Comparison of ENCODE assay signal across 8 cellular contexts in genomic region chr12:40336573-40337199, GRCh38.
DNase-seq lines count a peak whose midpoint lies in the region; ATAC-seq and TF ChIP-seq lines count a peak whose summit lies in the region.

No MANE protein-coding gene starts in this region.

- no peaks in the 10 kb centered on the region for H3K79me2 ChIP-seq in DND-41 (ENCODE audit: insufficient read depth, low read length)
- no peaks in the 10 kb centered on the region for H3K79me2 ChIP-seq in OCI-LY7 (ENCODE audit: insufficient read depth, low read depth, low read length)

- H3K9me2 ChIP-seq in OCI-LY7 (ENCODE audit: insufficient read depth, low read length), result no peaks in the 10 kb centered on the region

- H3K9ac ChIP-seq in DND-41 (ENCODE audit: low read depth, low read length), result no peak overlapping the region

- no peak overlapping the region for H3K4me3 ChIP-seq in DND-41 (ENCODE audit: low read depth in 1 of 2, low read length in 2 of 2)
- no peak overlapping the region for H3K4me3 ChIP-seq in HEK293 (ENCODE audit: low read depth, low read length)
- H3K4me3 ChIP-seq in OCI-LY7 (ENCODE audit: low read depth, low read length, poor library complexity, severe bottlenecking), result no peak overlapping the region

- CTCF ChIA-PET in HEK293 (lab: Yijun Ruan, JAX), result interaction anchor here (0.8 to 1.5 kb wide), 5 partner anchors 11 to 586 kb away, joined by 3 to 7 read pairs (median 3); no protein-coding TSS in a partner anchor
- CTCF ChIA-PET in OCI-LY7 (lab: Charles Lee; ENCODE audit: unreplicated experiment), result no interaction called here

- H3K27me3 ChIP-seq in DND-41 (ENCODE audit: insufficient read depth, low read length, poor library complexity) (no peaks in the 10 kb centered on the region), foreskin keratinocyte (no peaks in the 10 kb centered on the region)

- H3K4me1 ChIP-seq in DND-41 (ENCODE audit: insufficient read depth, low read length) (no peaks in the 10 kb centered on the region), HEK293 (ENCODE audit: control insufficient read depth, insufficient read depth, low read length) (no peaks in the 10 kb centered on the region), OCI-LY7 (ENCODE audit: insufficient read depth, low read length, poor library complexity, severe bottlenecking) (no peaks in the 10 kb centered on the region), foreskin keratinocyte (peaks cover 26% of the 10 kb centered on the region)

- DNase-seq in DND-41 (no peak), OCI-LY7 (ENCODE audit: low spot score) (peak; percentile 28), foreskin keratinocyte (peak in 1 of 2 donors; percentile 17), activated gamma-delta T cell (lab: John Stamatoyannopoulos, UW) (no peak), HuH-7.5 (ENCODE audit: low spot score) (no peak)
- DNase-seq in activated naive CD4-positive, alpha-beta T cell (lab: John Stamatoyannopoulos, UW), result no peak

- H3K36me3 ChIP-seq in DND-41 (ENCODE audit: insufficient read depth, low read length) (no peaks in the 10 kb centered on the region), HEK293 (ENCODE audit: control insufficient read depth in 2 of 2, insufficient read depth in 1 of 2, low read length in 2 of 2) (no peaks in the 10 kb centered on the region), OCI-LY7 (ENCODE audit: insufficient read depth, low read length) (peaks cover 72% of the 10 kb centered on the region)

- intact Hi-C loops in OCI-LY7 (cut with micrococcal nuclease; ENCODE audit: unreplicated experiment), result loop anchor here (5.0 kb wide), 1 partner anchor 586 kb away; no protein-coding TSS in a partner anchor

- H3K27ac ChIP-seq in DND-41 (ENCODE audit: low read length) (no peak overlapping the region), HEK293 (ENCODE audit: extremely low read depth, low read depth, low read length) (no peak overlapping the region), OCI-LY7 (ENCODE audit: low read depth, low read length, poor library complexity, severe bottlenecking) (no peak overlapping the region), foreskin keratinocyte (no peak overlapping the region)

- H4K20me1 ChIP-seq in DND-41 (ENCODE audit: insufficient read depth, low read length) (no peaks in the 10 kb centered on the region), OCI-LY7 (ENCODE audit: insufficient read depth, low read length) (no peaks in the 10 kb centered on the region)

- H3K9me3 ChIP-seq in DND-41 (ENCODE audit: insufficient read depth, low read length, severe bottlenecking) (no peaks in the 10 kb centered on the region), HEK293 (ENCODE audit: control insufficient read depth, insufficient read depth, low read depth, low read length) (no peaks in the 10 kb centered on the region), OCI-LY7 (ENCODE audit: low read length) (no peaks in the 10 kb centered on the region)

- TF ChIP-seq CTCF in DND-41 (IDR thresholded peaks at IDR 0.05; ENCODE audit: borderline replicate concordance, extremely low read depth, low read length, poor library complexity, severe bottlenecking), result peak; percentile 27
- no peak for TF ChIP-seq CTCF in HEK293 (tag by site-specific recombination; IDR thresholded peaks at IDR 0.05)
- peak; percentile 76 for TF ChIP-seq CTCF in OCI-LY7 (conservative IDR thresholded peaks at IDR 0.05; ENCODE audit: low read length)
- TF ChIP-seq CTCF in foreskin keratinocyte (conservative IDR thresholded peaks at IDR 0.05), result peak; percentile 67

- POLR2A ChIA-PET in HEK293 (lab: Yijun Ruan, JAX) (no interaction called here), OCI-LY7 (lab: Charles Lee) (interaction anchor here (0.8 to 1.1 kb wide), 3 partner anchors 11 to 290 kb away, joined by 3 to 5 read pairs (median 3); no protein-coding TSS in a partner anchor)

- H3K4me2 ChIP-seq in DND-41 (ENCODE audit: insufficient read depth, low read length), result no peak overlapping the region
- no peak overlapping the region for H3K4me2 ChIP-seq in OCI-LY7 (ENCODE audit: low read length)

- no TSS peak for BruUV-seq in OCI-LY7 (replicated peaks; lab: Mats Ljungman, UMichigan)

- ATAC-seq in DND-41 (ENCODE audit: insufficient read depth, low read depth) (no peak), foreskin keratinocyte (peak; percentile 75), HG03025 (IDR thresholded peaks at IDR 0.05; ENCODE audit: low FRiP score, unreplicated experiment) (no peak)

- H2AFZ ChIP-seq in DND-41 (ENCODE audit: low read depth, low read length) (no peak overlapping the region), OCI-LY7 (ENCODE audit: low read length) (no peak overlapping the region)

TF ChIP-seq in HEK293, 187 proteins besides CTCF, POLR2A, EP300 and RAD21:
- no peak for TF ChIP-seq ZNF639 (tag by site-specific recombination; IDR thresholded peaks at IDR 0.05)
- no peak for TF ChIP-seq ZBTB11 (tag by site-specific recombination; conservative IDR thresholded peaks at IDR 0.05; ENCODE audit: low read depth)
- no peak for TF ChIP-seq ZNF677 (tag by site-specific recombination; IDR thresholded peaks at IDR 0.05)
- TF ChIP-seq KLF1 (tag by site-specific recombination; IDR thresholded peaks at IDR 0.05), result no peak
- peak; percentile 39 for TF ChIP-seq ZNF654 (tag by site-specific recombination; IDR thresholded peaks at IDR 0.05; ENCODE audit: low read depth)
- TF ChIP-seq MEIS1 (CRISPR knock-in tag; IDR thresholded peaks at IDR 0.05; ENCODE audit: borderline replicate concordance), result no peak
- no peak for TF ChIP-seq BCL6B (tag by site-specific recombination; IDR thresholded peaks at IDR 0.05)
- no peak for TF ChIP-seq REPIN1 (tag by site-specific recombination; IDR thresholded peaks at IDR 0.05; ENCODE audit: low read depth)
